Comparison of ENCODE assay signal across 9 cellular contexts in the genomic region with DNA sequence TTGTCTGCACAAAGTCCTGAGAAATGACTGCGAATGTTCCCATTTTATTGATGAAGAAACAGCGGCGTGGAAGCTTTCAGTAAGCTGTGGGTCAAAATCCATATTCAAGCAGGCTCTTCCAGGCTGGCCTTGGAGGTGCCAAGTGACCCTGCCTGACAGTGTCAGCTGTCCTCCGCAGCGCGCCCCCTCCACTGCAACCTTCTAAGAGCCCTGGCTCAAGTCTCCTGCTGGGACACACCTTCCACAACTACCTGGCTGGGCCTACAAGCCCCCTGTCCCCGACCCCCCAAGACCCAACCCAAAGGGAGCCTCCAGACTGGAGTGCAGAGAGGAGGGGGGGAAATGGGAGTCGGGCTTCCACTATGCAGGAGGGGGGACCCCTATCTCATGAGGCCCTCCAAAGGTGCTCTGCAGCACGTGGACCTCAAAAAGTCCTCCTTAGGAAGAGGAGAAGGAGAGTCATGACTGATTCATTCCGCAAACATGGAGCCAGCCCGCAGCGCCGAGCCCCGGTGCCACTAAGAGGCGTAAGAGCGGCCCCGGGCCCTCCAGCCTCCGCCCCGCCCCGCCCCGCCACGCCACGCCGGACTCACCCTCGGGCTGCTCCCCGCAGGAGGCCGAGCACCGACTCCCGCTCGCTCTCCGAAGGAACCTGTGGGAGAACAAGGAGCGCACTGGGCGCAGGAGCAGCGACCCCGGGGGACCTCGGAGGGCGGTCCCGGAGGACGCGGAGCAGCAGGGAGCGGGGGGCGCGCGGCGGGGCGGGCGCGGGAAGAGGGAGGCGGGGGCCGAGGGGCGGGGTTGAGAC. TPM values are rescaled to one million over a fixed set of nuclear protein-coding genes. Genes with fewer than 3 reads are reported as not detected.
DNase-seq lines count a peak whose midpoint lies in the region; ATAC-seq, FAIRE-seq and TF ChIP-seq lines count a peak whose summit lies in the region.
"Had no signal": no experiment of that assay in that cellular context is flagged by ENCODE, and none has a peak within 500 bp of the region (broad histone marks: within the 10 kb centered on the region; RNA-seq: fewer than 3 reads in every experiment).

No MANE protein-coding gene starts in this region.

- no peak overlapping the region for H2BK20ac ChIP-seq in H1 (ENCODE audit: low read length)

- H4K8ac ChIP-seq in H1 (ENCODE audit: extremely low read depth, insufficient read depth, low read length), result peak overlapping the region; percentile 81; the same call in 1 of the 2 replicates

- no peaks in the 10 kb centered on the region for H3K9me2 ChIP-seq in HCT116 (ENCODE audit: insufficient read depth)

- no peak overlapping the region for H2BK5ac ChIP-seq in H1 (ENCODE audit: low read depth, low read length)

- RAD21 ChIA-PET in HCT116 (lab: Charles Lee; ENCODE audit: low non-redundant PET in 1 of 2, low total read pairs in 2 of 2, uncharacterized antibody in 2 of 2, unreplicated experiment in 2 of 2), result no interaction called here

- H3K4me1 ChIP-seq in HCT116 (ENCODE audit: control insufficient read depth in 1 of 2, insufficient read depth in 2 of 2, low read length in 2 of 2) (peaks cover 16 to 24% of the 10 kb centered on the region in 2 experiments), H1 (replicated peaks in 1 of 4; ENCODE audit: control insufficient read depth in 3 of 4, insufficient read depth in 4 of 4, low read length in 3 of 4) (peaks cover 0 to 11% (median 6%) of the 10 kb centered on the region in 4 experiments; a peak in 5 of 7 replicates), mesodermal cell (ENCODE audit: control insufficient read depth, insufficient read depth, low read length, poor library complexity, severe bottlenecking) (peaks cover 2% of the 10 kb centered on the region), testis (peaks cover 5% of the 10 kb centered on the region)

- H3K79me2 ChIP-seq in HCT116 (ENCODE audit: insufficient read depth, low read length) (peaks cover 10% of the 10 kb centered on the region), H1 (ENCODE audit: control insufficient read depth in 1 of 2, insufficient read depth in 2 of 2, low read length in 2 of 2) (no peaks in the 10 kb centered on the region)

- H3K9me3 ChIP-seq in HCT116 (ENCODE audit: control insufficient read depth in 1 of 2, insufficient read depth in 1 of 2, low read depth in 1 of 2, low read length in 2 of 2) (no peaks in the 10 kb centered on the region), H1 (ENCODE audit: insufficient read depth in 2 of 2, low read depth in 1 of 2, low read length in 1 of 2) (peaks cover 0 to 4% of the 10 kb centered on the region in 2 experiments; a peak in 2 of 4 replicates), mesodermal cell (ENCODE audit: control insufficient read depth, low read length) (no peaks in the 10 kb centered on the region), testis (no peaks in the 10 kb centered on the region)

- H2AFZ ChIP-seq in HCT116 (ENCODE audit: low read depth, low read length, poor library complexity, severe bottlenecking), result no peak overlapping the region
- H2AFZ ChIP-seq in H1 (ENCODE audit: low read length), result no peak overlapping the region

- intact Hi-C loops in HCT116 (cut with micrococcal nuclease) (loop anchor here (2.0 kb wide), 1 partner anchor 54 kb away; the partner anchor contains the start of gene DUSP3), testis (cut with DNase I; ENCODE audit: low total_unique reads) (no loop called here)

- H3K79me1 ChIP-seq in H1 (ENCODE audit: low read depth, low read length), result no peaks in the 10 kb centered on the region

- no peak overlapping the region for H2AK5ac ChIP-seq in H1 (ENCODE audit: low read depth, low read length)

- peak overlapping the region; percentile 98 for H3K4me2 ChIP-seq in HCT116 (ENCODE audit: low read length)
- peak overlapping the region; percentile 80 to 95 for H3K4me2 ChIP-seq in H1 (ENCODE audit: insufficient read depth in 1 of 2, low read depth in 2 of 2, low read length in 2 of 2)

- H3K18ac ChIP-seq in H1 (ENCODE audit: extremely low read depth, low read length), result peak overlapping the region; percentile 48; the same call in 1 of the 2 replicates

- no peak for TF ChIP-seq EP300 in H1 (IDR thresholded peaks at IDR 0.05; ENCODE audit: borderline replicate concordance in 1 of 2, low read depth in 2 of 2, low read length in 2 of 2)

- POLR2A ChIA-PET in HCT116 (lab: Charles Lee) (no interaction called here), H1 (lab: Charles Lee; ENCODE audit: partially characterized antibody) (interaction anchor here (1.2 to 1.4 kb wide), 2 partner anchors 14 to 29 kb away, joined by 3 to 5 read pairs; partner anchors contain the start of gene CD300LG)

- no TSS peak for BruUV-seq in HCT116 (replicated peaks; lab: Mats Ljungman, UMichigan)

- no peak for FAIRE-seq in H1 (lab: Jason Lieb, UNC)

- H3K9ac ChIP-seq in HCT116 (ENCODE audit: low read length), result peak overlapping the region; percentile 84
- H3K9ac ChIP-seq in H1 (replicated peaks in 1 of 4; ENCODE audit: extremely low read depth in 1 of 4, low read depth in 3 of 4, low read length in 3 of 4), result no peak overlapping the region; a peak in 1 of 7 replicates

- TF ChIP-seq CTCF in HCT116 (IDR thresholded peaks at IDR 0.05 in 2 of 3, conservative IDR thresholded peaks at IDR 0.05 in 1 of 3; ENCODE audit: borderline replicate concordance in 1 of 3, insufficient read depth in 1 of 3, low read depth in 2 of 3, low read length in 2 of 3), result no peak
- no peak for TF ChIP-seq CTCF in H1 (IDR thresholded peaks at IDR 0.05; ENCODE audit: control extremely low read depth in 1 of 3, insufficient read depth in 1 of 3, low read depth in 1 of 3, low read length in 3 of 3)
- TF ChIP-seq CTCF in testis (IDR thresholded peaks at IDR 0.05), result no peak

- H4K20me1 ChIP-seq in HCT116 (ENCODE audit: insufficient read depth) (no peaks in the 10 kb centered on the region), H1 (replicated peaks in 1 of 2; ENCODE audit: control insufficient read depth in 1 of 2, insufficient read depth in 2 of 2, low read length in 2 of 2) (peaks cover 0 to 2% of the 10 kb centered on the region in 2 experiments)

- no peak for TF ChIP-seq POLR2A in HCT116 (IDR thresholded peaks at IDR 0.05; ENCODE audit: borderline replicate concordance, extremely low read depth, insufficient read depth, insufficient read length)
- no peak for TF ChIP-seq POLR2A in H1 (IDR thresholded peaks at IDR 0.05; ENCODE audit: control extremely low read depth in 1 of 2, low read depth in 2 of 2, low read length in 2 of 2)
- TF ChIP-seq POLR2A in testis (IDR thresholded peaks at IDR 0.05), result no peak

- DNase-seq in AG08396 (ENCODE audit: low spot score) (peak; percentile 93), HCT116 (ENCODE audit: low read depth, low spot score) (no peak), T1000 (lab: John Stamatoyannopoulos, UW) (peak; percentile 59), H1 (ENCODE audit: low read depth in 1 of 2, low spot score in 2 of 2) (peak in 1 of 2 experiments; percentile 65), testis (peak; percentile 43)

- peak overlapping the region; percentile 49 for H4K5ac ChIP-seq in H1 (ENCODE audit: insufficient read length, low read depth, low read length)

- no peak overlapping the region for H2BK120ac ChIP-seq in H1 (replicated peaks; ENCODE audit: low read depth, low read length)

- H3K14ac ChIP-seq in H1 (ENCODE audit: insufficient read length), result no peak overlapping the region

- CTCF ChIA-PET in HCT116 (lab: Charles Lee) (interaction anchor here (1.7 kb wide), 1 partner anchor 14 kb away, joined by 5 read pairs; the partner anchor contains the start of gene CD300LG), H1 (lab: Charles Lee; ENCODE audit: partially characterized antibody) (interaction anchor here (0.6 to 2.2 kb wide), 4 partner anchors 11 to 814 kb away, joined by 3 to 10 read pairs (median 4); partner anchors contain the start of gene CD300LG)

- H3K23ac ChIP-seq in H1 (ENCODE audit: insufficient read length), result no peak overlapping the region

- no peaks in the 10 kb centered on the region for H3K27me3 ChIP-seq in HCT116 (ENCODE audit: insufficient read depth, low read length)
- H3K27me3 ChIP-seq in H1 (replicated peaks in 1 of 4; ENCODE audit: control insufficient read depth in 3 of 4, extremely low read depth in 1 of 4, insufficient read depth in 3 of 4, low read length in 3 of 4), result peaks cover 0 to 15% (median 13%) of the 10 kb centered on the region in 4 experiments; a peak in 6 of 7 replicates
- no peaks in the 10 kb centered on the region for H3K27me3 ChIP-seq in testis

- H2BK15ac ChIP-seq in H1 (ENCODE audit: low read length), result no peak overlapping the region

- peak overlapping the region; percentile 56 to 88 for H3K4me3 ChIP-seq in HCT116 (replicated peaks in 1 of 2; ENCODE audit: low read depth in 1 of 2, low read length in 2 of 2)
- H3K4me3 ChIP-seq in H1 (ENCODE audit: extremely low read depth in 1 of 4, insufficient read depth in 2 of 4, low read depth in 3 of 4, low read length in 4 of 4), result peak overlapping the region; percentile 44 to 87 (median 57)
- H3K4me3 ChIP-seq in mesodermal cell (ENCODE audit: extremely low read depth, insufficient read depth, low read length, poor library complexity, severe bottlenecking), result peak overlapping the region; percentile 70
- peak overlapping the region; percentile 69 to 80 for H3K4me3 ChIP-seq in testis

- peaks cover 10% of the 10 kb centered on the region; the same call in 1 of the 2 replicates for H3K23me2 ChIP-seq in H1 (ENCODE audit: low read depth, low read length)

- ATAC-seq in HCT116 (peak; percentile 79), HG02938 (IDR thresholded peaks at IDR 0.05; ENCODE audit: unreplicated experiment) (no peak), GM18502 (IDR thresholded peaks at IDR 0.05; ENCODE audit: poor library complexity, unreplicated experiment) (no peak)

- H2BK12ac ChIP-seq in H1 (ENCODE audit: low read depth, low read length), result 0 out of 2 replicates have a peak overlapping the region, but pooled peaks have one; percentile 39

- H3K36me3 ChIP-seq in HCT116 (ENCODE audit: control insufficient read depth in 1 of 2, insufficient read depth in 2 of 2, low read length in 2 of 2) (peaks cover 0 to 25% of the 10 kb centered on the region in 2 experiments; a peak in 2 of 4 replicates), H1 (ENCODE audit: control insufficient read depth in 2 of 4, insufficient read depth in 4 of 4, low read length in 3 of 4) (peaks cover 0 to 4% (median 0%) of the 10 kb centered on the region in 4 experiments; a peak in 1 of 8 replicates), mesodermal cell (ENCODE audit: control insufficient read depth, insufficient read depth, low read length) (peaks cover 18% of the 10 kb centered on the region), testis (ENCODE audit: low read depth, missing control alignments) (no peaks in the 10 kb centered on the region)

- no peak overlapping the region for H3K56ac ChIP-seq in H1 (replicated peaks; ENCODE audit: insufficient read length, low read depth, low read length)

- no peak overlapping the region for H3K4ac ChIP-seq in H1 (replicated peaks; ENCODE audit: insufficient read length, low read depth, low read length)

- H3K27ac ChIP-seq in HCT116 (ENCODE audit: low read depth, low read length), result peak overlapping the region; percentile 54
- H3K27ac ChIP-seq in H1 (ENCODE audit: low read depth, low read length), result no peak overlapping the region
- no peak overlapping the region for H3K27ac ChIP-seq in mesodermal cell (ENCODE audit: low read depth, low read length, severe bottlenecking)
- peak overlapping the region; percentile 55 to 66 for H3K27ac ChIP-seq in testis

- TF ChIP-seq RAD21 in HCT116 (IDR thresholded peaks at IDR 0.05; ENCODE audit: low read depth), result no peak
- no peak for TF ChIP-seq RAD21 in H1 (IDR thresholded peaks at IDR 0.05 in 1 of 2, conservative IDR thresholded peaks at IDR 0.05 in 1 of 2; ENCODE audit: low read depth in 2 of 2, low read length in 2 of 2)

- H4K91ac ChIP-seq in H1 (replicated peaks; ENCODE audit: insufficient read length, low read length), result peak overlapping the region; percentile 83

- WGBS in H1 (ENCODE audit: extremely low coverage in 1 of 2, insufficient coverage in 1 of 2, insufficient read length in 1 of 2, insufficient replicate concordance in 2 of 2, low coverage in 1 of 2, low lambda C conversion rate in 2 of 2, missing lambda C conversion rate in 1 of 2), 2 experiments, result 29% methylated on average over 18 of the region's 51 CpGs; no CpG with 5 or more reads in 1 of the 2 experiments
- 10 to 16% methylated on average over 23 to 37 of the region's 51 CpGs for WGBS in mesodermal cell (ENCODE audit: insufficient coverage in 2 of 2), 2 experiments
- 12 to 15% methylated on average over 28 to 34 of the region's 51 CpGs for WGBS in testis, 2 donors

RNA-seq across cellular contexts. Expression of gene MPP3, which starts 0.6 kb away (rescaled TPM):
- total RNA-seq in HCT116 (2021; ENCODE audit: unreplicated experiment), result 19.5 TPM
- 11.0 and 12.3 TPM in 2 replicates for polyA plus RNA-seq in HCT116 (2012)
- total RNA-seq in H1 (2021; fragmentation: NEBNext Ultra II Directional; extraction: Animal tissue kit (Norgen Biotek cat#: 25700)), result 5.5 and 6.1 TPM in 2 replicates
- polyA plus RNA-seq in H1 (2011; rRNA removed), result 3.1 and 3.8 TPM in 2 replicates
- polyA plus RNA-seq in H1 (2011; cell fraction: cytosol; rRNA removed), result 6.2 TPM
- polyA plus RNA-seq in H1 (2011; cell fraction: nucleus; rRNA removed), result 21.1 TPM
- 6.1 to 7.7 TPM (median 7.3 TPM) in 4 replicates for polyA plus RNA-seq in H1 (2012, experiment 1 of 2)
- polyA plus RNA-seq in H1 (2012, experiment 2 of 2), result 1.8 TPM
- 5.1 TPM for polyA plus RNA-seq in H1 (2013, experiment 1 of 2)
- polyA plus RNA-seq in H1 (2013, experiment 2 of 2), result 5.1 TPM
- 5.6 and 6.1 TPM in 2 replicates for polyA minus RNA-seq in H1 (2011; rRNA and poly(A)+ RNA removed)
- 5.9 TPM for polyA minus RNA-seq in H1 (2011; cell fraction: cytosol; rRNA and poly(A)+ RNA removed)
- 9.3 TPM for polyA minus RNA-seq in H1 (2011; cell fraction: nucleus; rRNA and poly(A)+ RNA removed)
- 5.5 TPM for polyA plus RNA-seq in mesodermal cell (2013, experiment 1 of 2)
- 7.1 TPM for polyA plus RNA-seq in mesodermal cell (2013, experiment 2 of 2)
- 10 to 100 TPM; 16.7 to 18.2 TPM for total RNA-seq in testis
- 5.9 TPM for polyA plus RNA-seq in testis (ENCODE audit: insufficient read depth, low read depth, low replicate concordance)

RNA-seq across cellular contexts. Expression of gene CD300LG, which starts 14.6 kb away (rescaled TPM):
- not detected for total RNA-seq in HCT116 (2021; ENCODE audit: unreplicated experiment)
- not detected in 2 replicates for polyA plus RNA-seq in HCT116 (2012)
- not detected in 2 replicates for total RNA-seq in H1 (2021; fragmentation: NEBNext Ultra II Directional; extraction: Animal tissue kit (Norgen Biotek cat#: 25700))
- 0.06 and 0.14 TPM in 2 replicates for polyA plus RNA-seq in H1 (2011; rRNA removed)
- 0.13 TPM for polyA plus RNA-seq in H1 (2011; cell fraction: cytosol; rRNA removed)
- not detected for polyA plus RNA-seq in H1 (2011; cell fraction: nucleus; rRNA removed)
- polyA plus RNA-seq in H1 (2012, experiment 1 of 2), result 0.11 TPM in 1 of 4 replicates, not detected in the others
- not detected for polyA plus RNA-seq in H1 (2012, experiment 2 of 2)
- polyA plus RNA-seq in H1 (2013, experiment 1 of 2), result 0.02 TPM
- polyA plus RNA-seq in H1 (2013, experiment 2 of 2), result 0.02 TPM
- 0.17 TPM in 1 of 2 replicates, not detected in the other for polyA minus RNA-seq in H1 (2011; rRNA and poly(A)+ RNA removed)
- polyA minus RNA-seq in H1 (2011; cell fraction: cytosol; rRNA and poly(A)+ RNA removed), result not detected
- polyA minus RNA-seq in H1 (2011; cell fraction: nucleus; rRNA and poly(A)+ RNA removed), result not detected
- 2.4 TPM for polyA plus RNA-seq in mesodermal cell (2013, experiment 1 of 2)
- 1.3 TPM for polyA plus RNA-seq in mesodermal cell (2013, experiment 2 of 2)
- 10 to 100 TPM; 48.4 to 53.9 TPM for total RNA-seq in testis
- polyA plus RNA-seq in testis (ENCODE audit: insufficient read depth, low read depth, low replicate concordance), result 49.2 TPM

RNA-seq across cellular contexts. Expression of gene CFAP97D1, which starts 52.1 kb away (rescaled TPM):
- 0.15 TPM for total RNA-seq in HCT116 (2021; ENCODE audit: unreplicated experiment)
- 0.05 TPM in 1 of 2 replicates, not detected in the other for polyA plus RNA-seq in HCT116 (2012)
- 0.07 TPM in 1 of 2 replicates, not detected in the other for total RNA-seq in H1 (2021; fragmentation: NEBNext Ultra II Directional; extraction: Animal tissue kit (Norgen Biotek cat#: 25700))
- 0.02 and 0.03 TPM in 2 replicates for polyA plus RNA-seq in H1 (2011; rRNA removed)
- polyA plus RNA-seq in H1 (2011; cell fraction: cytosol; rRNA removed), result 0.03 TPM
- 0.03 TPM for polyA plus RNA-seq in H1 (2011; cell fraction: nucleus; rRNA removed)
- 0.04 TPM in 2 of 4 replicates, not detected in the others for polyA plus RNA-seq in H1 (2012, experiment 1 of 2)
- not detected for polyA plus RNA-seq in H1 (2012, experiment 2 of 2)
- 0.08 TPM for polyA plus RNA-seq in H1 (2013, experiment 1 of 2)
- 0.04 TPM for polyA plus RNA-seq in H1 (2013, experiment 2 of 2)
- 0.09 and 0.15 TPM in 2 replicates for polyA minus RNA-seq in H1 (2011; rRNA and poly(A)+ RNA removed)
- not detected for polyA minus RNA-seq in H1 (2011; cell fraction: cytosol; rRNA and poly(A)+ RNA removed)
- polyA minus RNA-seq in H1 (2011; cell fraction: nucleus; rRNA and poly(A)+ RNA removed), result not detected
- not detected for polyA plus RNA-seq in mesodermal cell (2013, experiment 1 of 2)
- polyA plus RNA-seq in mesodermal cell (2013, experiment 2 of 2), result not detected
- 10 to 100 TPM in 1 of 2 donors, 1 to 10 TPM in 1; 6.3 to 20.0 TPM for total RNA-seq in testis
- 32.4 TPM for polyA plus RNA-seq in testis (ENCODE audit: insufficient read depth, low read depth, low replicate concordance)
- polyA plus RNA-seq: liver had no signal

RNA-seq across cellular contexts. Expression of gene DUSP3, which starts 53.6 kb away (rescaled TPM):
- 29.6 TPM for total RNA-seq in HCT116 (2021; ENCODE audit: unreplicated experiment)
- polyA plus RNA-seq in HCT116 (2012), result 17.9 and 19.8 TPM in 2 replicates
- total RNA-seq in H1 (2021; fragmentation: NEBNext Ultra II Directional; extraction: Animal tissue kit (Norgen Biotek cat#: 25700)), result 21.2 and 21.4 TPM in 2 replicates
- polyA plus RNA-seq in H1 (2011; rRNA removed), result 15.1 and 19.9 TPM in 2 replicates
- polyA plus RNA-seq in H1 (2011; cell fraction: cytosol; rRNA removed), result 18.8 TPM
- polyA plus RNA-seq in H1 (2011; cell fraction: nucleus; rRNA removed), result 27.1 TPM
- polyA plus RNA-seq in H1 (2012, experiment 1 of 2), result 12.9 to 15.0 TPM (median 13.8 TPM) in 4 replicates
- 9.8 TPM for polyA plus RNA-seq in H1 (2012, experiment 2 of 2)
- 21.3 TPM for polyA plus RNA-seq in H1 (2013, experiment 1 of 2)
- 19.4 TPM for polyA plus RNA-seq in H1 (2013, experiment 2 of 2)
- 21.2 and 27.2 TPM in 2 replicates for polyA minus RNA-seq in H1 (2011; rRNA and poly(A)+ RNA removed)
- 16.0 TPM for polyA minus RNA-seq in H1 (2011; cell fraction: cytosol; rRNA and poly(A)+ RNA removed)
- polyA minus RNA-seq in H1 (2011; cell fraction: nucleus; rRNA and poly(A)+ RNA removed), result 16.2 TPM
- polyA plus RNA-seq in mesodermal cell (2013, experiment 1 of 2), result 35.8 TPM
- 32.2 TPM for polyA plus RNA-seq in mesodermal cell (2013, experiment 2 of 2)
- 10 to 100 TPM; 59.2 to 75.1 TPM for total RNA-seq in testis
- polyA plus RNA-seq in testis (ENCODE audit: insufficient read depth, low read depth, low replicate concordance), result 54.8 TPM

Comparison
In these comparisons a context has a peak if more than half of its experiments do, and no peak if none do; other contexts are left out.
1. H3K27ac ChIP-seq: peak in HCT116 (single experiment) and testis (2 of 2); none in H1 (single experiment) and mesodermal cell (single experiment).
2. RNA of gene CD300LG, which starts 14.6 kb away (total RNA-seq): 48.4 to 53.9 TPM in testis; not detected in H1 and not detected in HCT116 (single experiment); every median in the first group is over 10 times any median in the second.
3. Peak in every context shown above with its lines, with median percentiles within 50 percentile points of each other: H3K4me3 ChIP-seq.